Comparison of ENCODE assay signal across 23 cellular contexts in genomic region chr3:20322085-20322484, GRCh38.
"Had no signal": no experiment of that assay in that cellular context is flagged by ENCODE, and none has a peak within 500 bp of the region (broad histone marks: within the 10 kb centered on the region; RNA-seq: fewer than 3 reads in every experiment).

No MANE protein-coding gene starts in this region.

- H3K27me3 Mint-ChIP-seq: activated CD8-positive, alpha-beta T cell treated with anti-CD3 and anti-CD28 coated beads for 36 hours; activated naive CD8-positive, alpha-beta T cell; central memory CD8-positive, alpha-beta T cell; dendritic cell treated with granulocyte-macrophage colony-stimulating factor and Interleukin-4, amounts not matched to agents 40 ng/mL and 50 ng/mL, for 4 days; naive thymus-derived CD4-positive, alpha-beta T cell; progenitor cell of endocrine pancreas had no signal

- DNase-seq: activated CD4-positive, alpha-beta T cell treated with anti-CD3 and anti-CD28 coated beads for 1 hour; activated CD4-positive, alpha-beta T cell treated with anti-CD3 and anti-CD28 coated beads, Interleukin-2, amount 50 U/mL, for 1 hour; activated CD8-positive, alpha-beta T cell treated with anti-CD3 and anti-CD28 coated beads for 36 hours; activated naive CD4-positive, alpha-beta T cell; activated T-cell treated with anti-CD3 and anti-CD28 coated beads, Interleukin-2, amount 50 U/mL, for 48 hours; anterior cingulate cortex; endodermal cell; foreskin fibroblast; heart left ventricle; naive thymus-derived CD4-positive, alpha-beta T cell; ovary; right lobe of liver; stimulated activated CD4-positive, alpha-beta T cell treated with anti-CD3 and anti-CD28 coated beads, Interleukin-12 subunit alpha, Interleukin-12 subunit beta, amount 100 ng/mL, for 4 hours; stimulated activated CD4-positive, alpha-beta T cell treated with anti-CD3 and anti-CD28 coated beads, Interleukin-4, amount 100 ng/mL, for 1 hour; stimulated activated naive CD8-positive, alpha-beta T cell treated with anti-CD3 and anti-CD28 coated beads, Interleukin-15, Interleukin-2, amounts not matched to agents 100 U/mL and 50 U/mL, for 24 hours; testis; transverse colon had no signal

- H3K36me3 Mint-ChIP-seq: activated naive CD8-positive, alpha-beta T cell; mesothelial cell of epicardium; naive thymus-derived CD4-positive, alpha-beta T cell; WTC11 had no signal

- H3K27ac Mint-ChIP-seq: activated CD8-positive, alpha-beta T cell treated with anti-CD3 and anti-CD28 coated beads for 36 hours; activated naive CD8-positive, alpha-beta T cell; dendritic cell treated with granulocyte-macrophage colony-stimulating factor and Interleukin-4, amounts not matched to agents 40 ng/mL and 50 ng/mL, for 4 days; endodermal cell; mesothelial cell of epicardium; naive thymus-derived CD4-positive, alpha-beta T cell; progenitor cell of endocrine pancreas; WTC11 had no signal

- H3K36me3 ChIP-seq: heart left ventricle, ovary, right lobe of liver, transverse colon had no signal

- H3K27me3 ChIP-seq: heart left ventricle, ovary, right lobe of liver, testis, transverse colon had no signal

- H3K4me3 ChIP-seq: heart left ventricle, ovary, right lobe of liver, testis, transverse colon had no signal

- H3K27ac ChIP-seq: heart left ventricle, ovary, right lobe of liver, testis, transverse colon had no signal

- H3K4me3 Mint-ChIP-seq: activated CD8-positive, alpha-beta T cell treated with anti-CD3 and anti-CD28 coated beads for 36 hours; activated naive CD8-positive, alpha-beta T cell; central memory CD8-positive, alpha-beta T cell; dendritic cell treated with granulocyte-macrophage colony-stimulating factor and Interleukin-4, amounts not matched to agents 40 ng/mL and 50 ng/mL, for 4 days; endodermal cell; mesothelial cell of epicardium; naive thymus-derived CD4-positive, alpha-beta T cell; WTC11 had no signal

- H3K9me3 ChIP-seq: heart left ventricle, ovary, right lobe of liver, testis, transverse colon had no signal

- H3K4me1 Mint-ChIP-seq: central memory CD8-positive, alpha-beta T cell; naive thymus-derived CD4-positive, alpha-beta T cell; WTC11 had no signal

- H3K9me3 Mint-ChIP-seq: activated CD8-positive, alpha-beta T cell treated with anti-CD3 and anti-CD28 coated beads for 36 hours; central memory CD8-positive, alpha-beta T cell; dendritic cell treated with granulocyte-macrophage colony-stimulating factor and Interleukin-4, amounts not matched to agents 40 ng/mL and 50 ng/mL, for 4 days; mesothelial cell of epicardium; naive thymus-derived CD4-positive, alpha-beta T cell; WTC11 had no signal

- H3K4me1 ChIP-seq: testis, transverse colon had no signal
